In the genomic region with DNA sequence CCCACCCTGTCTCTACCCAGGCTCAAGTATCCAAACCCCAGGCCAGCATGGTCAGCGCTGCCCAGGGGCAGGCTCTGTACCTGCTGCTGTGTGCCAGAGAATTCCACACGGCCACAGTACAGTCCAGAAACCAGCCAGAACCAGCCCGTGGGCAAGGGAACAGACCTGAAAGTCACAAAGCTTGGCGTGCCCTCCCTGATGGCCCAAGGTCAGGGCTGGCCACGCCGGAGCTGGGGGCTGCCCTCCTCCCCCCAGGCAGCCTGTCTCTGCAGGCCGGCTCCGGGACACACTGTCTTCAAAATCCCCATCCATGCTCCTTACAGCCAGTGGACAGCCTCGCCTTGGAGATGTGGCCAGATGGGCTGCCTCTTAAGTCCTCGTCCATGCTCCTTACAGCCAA, we compare ENCODE assay signal across 22 cellular contexts.
DNase-seq lines count a peak whose midpoint lies in the region; ATAC-seq and TF ChIP-seq lines count a peak whose summit lies in the region.
"Had no signal": no experiment of that assay in that cellular context is flagged by ENCODE, and none has a peak within 500 bp of the region (broad histone marks: within the 10 kb centered on the region; RNA-seq: fewer than 3 reads in every experiment).

No MANE protein-coding gene starts in this region.

- no peak overlapping the region for H2BK5ac ChIP-seq in trophoblast cell (ENCODE audit: low read depth, low read length, poor library complexity)

- H4K8ac ChIP-seq in trophoblast cell (ENCODE audit: low read depth, low read length), result peak overlapping the region; percentile 20

- H4K12ac ChIP-seq in trophoblast cell (ENCODE audit: low read depth, low read length), result no peak overlapping the region

- 39 to 55% methylated on average over 6 to 10 of the region's 10 CpGs for WGBS in body of pancreas, 2 donors
- WGBS in trophoblast cell (ENCODE audit: extremely low coverage, insufficient coverage, insufficient read length), result no CpG with 5 or more reads among the region's 10 CpGs

- H3K27me3 ChIP-seq in body of pancreas (no peaks in the 10 kb centered on the region), left ventricle myocardium inferior (ENCODE audit: low read depth) (no peaks in the 10 kb centered on the region), trophoblast cell (ENCODE audit: insufficient read depth, low read length) (no peaks in the 10 kb centered on the region), tibial artery (no peaks in the 10 kb centered on the region)

- ATAC-seq in body of pancreas (no peak), HG03025 (IDR thresholded peaks at IDR 0.05; ENCODE audit: low FRiP score, unreplicated experiment) (no peak), HG02852 (IDR thresholded peaks at IDR 0.05; ENCODE audit: unreplicated experiment) (no peak)
- ATAC-seq: activated CD4-positive, CD25-positive, alpha-beta regulatory T cell treated with anti-CD3 and anti-CD28 coated beads, Interleukin-2, amount 50 U/mL, for 24 hours; stimulated activated naive B cell treated with anti-CD40 and anti-IgM and Interleukin-4, amounts not matched to agents 10 μg/mL and 1 μg/mL and 100 μg/mL, for 72 hours had no signal

- H3K79me1 ChIP-seq in trophoblast cell (ENCODE audit: low read length), result peaks cover 2% of the 10 kb centered on the region

- DNase-seq in body of pancreas (peak; percentile 44 to 70 (median 60)), left ventricle myocardium inferior (no peak), trophoblast cell (no peak), tibial artery (peak in 1 of 2 donors; percentile 77), NCI-H2029 (lab: John Stamatoyannopoulos, UW) (no peak), DMS79 treated with DMSO at 0.1 percent for 48 hours (lab: John Stamatoyannopoulos, UW) (no peak)
- DNase-seq: activated T-cell treated with anti-CD3 and anti-CD28 coated beads, Interleukin-2, amount 50 U/mL, for 24 hours; CD8-positive, alpha-beta memory T cell; DMS79; endodermal cell; immature natural killer cell; Karpas-422; NCI-H1092; NCI-H2029 treated with DMSO at 0.1 percent for 48 hours; RPMI8226; stimulated activated CD4-positive, alpha-beta T cell treated with anti-CD3 and anti-CD28 coated beads, Interleukin-1b, Interleukin-23, amount 100 ng/mL, for 48 hours; stimulated activated naive B cell treated with anti-CD40 and anti-IgM and Interleukin-4, amounts not matched to agents 10 μg/mL and 1 μg/mL and 100 μg/mL, for 72 hours; T1000 had no signal

- H3K9me3 ChIP-seq in body of pancreas (no peaks in the 10 kb centered on the region), left ventricle myocardium inferior (replicated peaks) (no peaks in the 10 kb centered on the region), trophoblast cell (ENCODE audit: insufficient read depth, low read depth, low read length) (no peaks in the 10 kb centered on the region), tibial artery (no peaks in the 10 kb centered on the region)
- H3K9me3 ChIP-seq: HAP-1 had no signal

- intact Hi-C loops in body of pancreas (cut with DNase I), result no loop called here
- intact Hi-C loops in left ventricle myocardium inferior (cut with micrococcal nuclease), result no loop called here
- intact Hi-C loops in tibial artery (cut with DNase I; ENCODE audit: low total_unique reads), result loop anchor here (2.0 kb wide), 1 partner anchor 79 kb away; the partner anchor contains the start of gene CTBP2

- TF ChIP-seq CTCF in body of pancreas (IDR thresholded peaks at IDR 0.05) (no peak), left ventricle myocardium inferior (IDR thresholded peaks at IDR 0.05; ENCODE audit: borderline replicate concordance) (no peak), tibial artery (IDR thresholded peaks at IDR 0.05) (no peak)

- H3K4me1 ChIP-seq in body of pancreas, result peaks cover 48% of the 10 kb centered on the region
- H3K4me1 ChIP-seq in left ventricle myocardium inferior, result peaks cover 88% of the 10 kb centered on the region
- peaks cover 8 to 10% of the 10 kb centered on the region in 2 experiments for H3K4me1 ChIP-seq in trophoblast cell (ENCODE audit: control insufficient read depth in 1 of 2, insufficient read depth in 2 of 2, low read length in 2 of 2)
- H3K4me1 ChIP-seq in tibial artery, result peaks cover 0 to 55% (median 44%) of the 10 kb centered on the region in 4 donors
- H3K4me1 ChIP-seq: HAP-1 had no signal

- H3K18ac ChIP-seq in trophoblast cell (ENCODE audit: low read length), result peak overlapping the region; percentile 19

- peaks cover 9% of the 10 kb centered on the region for H3K79me2 ChIP-seq in trophoblast cell (ENCODE audit: control insufficient read depth, insufficient read depth, low read length, poor library complexity)

- H3K4me3 ChIP-seq in body of pancreas (no peak overlapping the region), left ventricle myocardium inferior (no peak overlapping the region), trophoblast cell (ENCODE audit: low read depth, low read length) (no peak overlapping the region), tibial artery (no peak overlapping the region)
- H3K4me3 ChIP-seq: HAP-1 had no signal

- H3K4me2 ChIP-seq in trophoblast cell (ENCODE audit: low read length), result no peak overlapping the region

- H3K4ac ChIP-seq in trophoblast cell (ENCODE audit: low read depth, low read length), result peak overlapping the region; percentile 13

- H3K27ac ChIP-seq in body of pancreas (peak overlapping the region; percentile 73 to 96 (median 88)), left ventricle myocardium inferior (replicated peaks) (peak overlapping the region; percentile 89), trophoblast cell (ENCODE audit: low read depth, low read length) (no peak overlapping the region), tibial artery (peak overlapping the region; percentile 86 to 92)

- no peak overlapping the region for H3K23ac ChIP-seq in trophoblast cell (ENCODE audit: low read length)

- no peak overlapping the region for H2BK12ac ChIP-seq in trophoblast cell (ENCODE audit: low read length)

- no peak overlapping the region for H2AK5ac ChIP-seq in trophoblast cell (ENCODE audit: low read length)

- no peaks in the 10 kb centered on the region for H3K36me3 ChIP-seq in body of pancreas (replicated peaks in 1 of 2; ENCODE audit: insufficient read depth in 1 of 2, low read depth in 2 of 2)
- no peaks in the 10 kb centered on the region for H3K36me3 ChIP-seq in left ventricle myocardium inferior
- H3K36me3 ChIP-seq in trophoblast cell (ENCODE audit: control insufficient read depth in 1 of 2, insufficient read depth in 2 of 2, low read length in 2 of 2), result peaks cover 12 to 20% of the 10 kb centered on the region in 2 experiments
- H3K36me3 ChIP-seq in tibial artery, result peaks cover 0 to 1% (median 0%) of the 10 kb centered on the region in 3 donors
- H3K36me3 ChIP-seq: HAP-1 had no signal

- no peak overlapping the region for H2BK120ac ChIP-seq in trophoblast cell (ENCODE audit: insufficient read depth, low read length, poor library complexity)

- TF ChIP-seq POLR2A in body of pancreas (IDR thresholded peaks at IDR 0.05), result no peak

- H3K9ac ChIP-seq in trophoblast cell (ENCODE audit: low read length), result no peak overlapping the region

- H3K14ac ChIP-seq in trophoblast cell (ENCODE audit: low read length), result no peak overlapping the region

- H2AFZ ChIP-seq in trophoblast cell (ENCODE audit: insufficient read depth, low read length, poor library complexity), result no peak overlapping the region

- H4K91ac ChIP-seq in trophoblast cell (ENCODE audit: low read depth, low read length), result no peak overlapping the region

Comparison
In these comparisons a context has a peak if more than half of its experiments do, and no peak if none do; other contexts are left out.
1. DNase-seq: peak in body of pancreas (4 of 4); none in left ventricle myocardium inferior (single experiment), trophoblast cell (0 of 2), NCI-H2029 (single experiment) and DMS79 treated with DMSO at 0.1 percent for 48 hours (single experiment).